Comparison of ENCODE assay signal across 24 cellular contexts in the genomic region with DNA sequence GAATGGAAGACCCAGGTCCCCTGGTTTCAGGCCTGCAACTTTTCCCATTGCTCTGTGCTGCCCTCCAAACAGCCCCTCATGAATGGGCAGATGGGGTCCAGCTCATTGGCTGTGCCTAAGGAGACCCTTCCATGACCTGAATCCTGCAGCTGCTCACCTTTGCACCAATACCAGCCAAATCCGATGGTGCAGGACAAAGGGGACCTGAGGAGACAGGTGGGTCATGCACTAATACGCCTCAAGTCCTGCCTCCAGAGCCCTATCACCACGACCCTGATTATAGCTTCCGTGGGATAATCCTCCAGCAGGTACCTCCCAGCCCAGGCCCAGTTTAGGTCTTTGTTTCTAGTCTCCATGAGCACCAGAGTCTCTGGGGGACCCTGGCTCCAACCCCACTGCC. TPM values are rescaled to one million over a fixed set of nuclear protein-coding genes. Genes with fewer than 3 reads are reported as not detected.
"Had no signal": no experiment of that assay in that cellular context is flagged by ENCODE, and none has a peak within 500 bp of the region (broad histone marks: within the 10 kb centered on the region; RNA-seq: fewer than 3 reads in every experiment).

No MANE protein-coding gene starts in this region.

- H3K4me3 ChIP-seq: K562, SJSA1, SK-N-MC had no signal

- ATAC-seq: K562 had no signal

- DNase-seq: Kasumi-1, MM.1S, NCI-H1092 treated with DMSO at 0.1 percent for 48 hours, NCI-H1436, NCI-H187, NCI-H2029, NCI-H2081 treated with DMSO at 0.1 percent for 48 hours, NCI-H2171, NCI-H226, NCI-H446, NCI-H510A, NCI-H524 treated with DMSO at 0.1 percent for 48 hours, NCI-H69, NCI-H774, Right ventricle myocardium superior, RPMI8226, SIG-M5, SW 1271 had no signal

- H3K36me3 Mint-ChIP-seq: IgD-negative memory B cell had no signal

- H3K4me3 Mint-ChIP-seq: IgD-negative memory B cell had no signal

- H3K27ac ChIP-seq: KMS-11, SJSA1, SK-N-MC had no signal

- H3K27me3 Mint-ChIP-seq: IgD-negative memory B cell had no signal

- H3K27ac Mint-ChIP-seq: IgD-negative memory B cell had no signal

RNA-seq across cellular contexts. Expression of gene TREM1, which starts 16.8 kb away (rescaled TPM):
- total RNA-seq: K562, M059J, SJSA1 had no signal

RNA-seq across cellular contexts. Expression of gene TREML4, which starts 41.6 kb away (rescaled TPM):
- total RNA-seq: K562, M059J, Right ventricle myocardium superior, SJSA1 had no signal
